In the genomic region with DNA sequence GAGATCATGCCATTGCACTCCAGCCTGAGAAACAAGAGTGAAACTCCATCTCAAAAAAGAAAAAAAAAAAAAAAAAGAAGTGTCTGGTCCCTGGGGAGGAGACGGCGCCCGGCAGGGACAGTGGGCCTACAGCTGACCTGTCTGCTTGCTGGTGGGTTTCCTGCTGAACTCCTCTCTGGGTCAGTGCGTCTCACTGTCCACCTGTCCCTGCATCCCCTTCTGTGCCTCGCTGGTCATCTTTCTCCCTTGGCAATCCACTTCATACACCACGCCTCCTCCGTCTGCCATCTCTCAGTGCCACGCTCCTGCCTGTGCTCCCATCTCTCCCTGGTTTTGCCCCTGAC, we compare ENCODE assay signal across 8 cellular contexts.
DNase-seq lines count a peak whose midpoint lies in the region; ATAC-seq and TF ChIP-seq lines count a peak whose summit lies in the region.

No MANE protein-coding gene starts in this region.

- peak overlapping the region; percentile 54 for H3K9ac ChIP-seq in iPS-15b (ENCODE audit: low read depth, low read length)
- peak overlapping the region in 4 of 5 donors; percentile 67 to 96 (median 80) for H3K9ac ChIP-seq in subcutaneous abdominal adipose tissue (ENCODE audit: low read length in 5 of 5)

- peak overlapping the region; percentile 94 for H3K4me3 ChIP-seq in AG04450 (ENCODE audit: low read depth, low read length)
- H3K4me3 ChIP-seq in iPS-15b (ENCODE audit: low read depth, low read length) = peak overlapping the region; percentile 85
- peak overlapping the region; percentile 75 to 95 (median 90) for H3K4me3 ChIP-seq in subcutaneous abdominal adipose tissue (ENCODE audit: low read depth in 1 of 5, low read length in 5 of 5)

- CTCF ChIA-PET in AG04450 (lab: Charles Lee) = interaction anchor here (2.2 kb wide), 1 partner anchor 20 kb away, joined by 14 read pairs; no protein-coding TSS in a partner anchor

- H3K4me1 ChIP-seq in iPS-15b (ENCODE audit: control insufficient read depth, insufficient read depth, low read length) (peaks cover 2% of the 10 kb centered on the region), subcutaneous abdominal adipose tissue (ENCODE audit: control insufficient read depth in 5 of 5, insufficient read depth in 5 of 5, low read length in 5 of 5) (peaks cover 0 to 17% (median 14%) of the 10 kb centered on the region in 5 donors)

- no peaks in the 10 kb centered on the region for H3K27me3 ChIP-seq in AG04450 (ENCODE audit: control insufficient read depth, insufficient read depth, low read length)
- H3K27me3 ChIP-seq in iPS-15b (ENCODE audit: control insufficient read depth, insufficient read depth, low read length) = no peaks in the 10 kb centered on the region
- H3K27me3 ChIP-seq in subcutaneous abdominal adipose tissue (ENCODE audit: control insufficient read depth in 5 of 5, insufficient read depth in 4 of 5, low read length in 5 of 5) = no peaks in the 10 kb centered on the region

- H3K27ac ChIP-seq in AG04450 (ENCODE audit: low read depth, low read length) = no peak overlapping the region
- peak overlapping the region; percentile 61 for H3K27ac ChIP-seq in VCaP
- H3K27ac ChIP-seq in subcutaneous abdominal adipose tissue (ENCODE audit: low read depth, low read length) = no peak overlapping the region

- H3K36me3 ChIP-seq in iPS-15b (ENCODE audit: control insufficient read depth, insufficient read depth, low read length) = peaks cover 2% of the 10 kb centered on the region
- no peaks in the 10 kb centered on the region for H3K36me3 ChIP-seq in subcutaneous abdominal adipose tissue (ENCODE audit: control insufficient read depth in 5 of 5, insufficient read depth in 5 of 5, low read length in 5 of 5)

- POLR2A ChIA-PET in AG04450 (lab: Yijun Ruan, JAX) = no interaction called here

- DNase-seq in AG04450 (ENCODE audit: low read depth, low spot score) = no peak
- DNase-seq in activated effector memory CD4-positive, alpha-beta T cell treated with anti-CD3 and anti-CD28 coated beads, Interleukin-2, amount 50 U/mL, for 16 hours = no peak

- ATAC-seq in GM21737 (IDR thresholded peaks at IDR 0.05; ENCODE audit: unreplicated experiment) (peak; percentile 17), HG02884 (IDR thresholded peaks at IDR 0.05; ENCODE audit: unreplicated experiment) (no peak), GM21360 (IDR thresholded peaks at IDR 0.05; ENCODE audit: unreplicated experiment) (no peak)

- TF ChIP-seq CTCF in AG04450 (IDR thresholded peaks at IDR 0.05; ENCODE audit: low read depth, low read length) = no peak
- no peak for TF ChIP-seq CTCF in VCaP (conservative IDR thresholded peaks at IDR 0.05)

- H3K9me3 ChIP-seq in AG04450 (ENCODE audit: control insufficient read depth, insufficient read depth, low read length) (no peaks in the 10 kb centered on the region; the same call in 1 of the 2 replicates), iPS-15b (ENCODE audit: control insufficient read depth, insufficient read depth, low read length) (no peaks in the 10 kb centered on the region), subcutaneous abdominal adipose tissue (ENCODE audit: control insufficient read depth in 5 of 5, low read length in 5 of 5) (no peaks in the 10 kb centered on the region)
